Comparison of ENCODE assay signal across 9 cellular contexts in genomic region chr15:98292442-98293240, GRCh38.
DNase-seq lines count a peak whose midpoint lies in the region; ATAC-seq and TF ChIP-seq lines count a peak whose summit lies in the region.
"Had no signal": no experiment of that assay in that cellular context is flagged by ENCODE, and none has a peak within 500 bp of the region (broad histone marks: within the 10 kb centered on the region; RNA-seq: fewer than 3 reads in every experiment).

No MANE protein-coding gene starts in this region.

- 2% methylated on average over 35 to 36 of the region's 46 CpGs for WGBS in testis, 2 donors

- H3K27ac ChIP-seq in OCI-LY7 (ENCODE audit: low read depth, low read length, poor library complexity, severe bottlenecking) (no peak overlapping the region), brain microvascular endothelial cell (no peak overlapping the region), testis (no peak overlapping the region)

- no peak overlapping the region for H3K4me2 ChIP-seq in OCI-LY7 (ENCODE audit: low read length)

- in situ Hi-C loops in brain microvascular endothelial cell (cut with HindIII; ENCODE audit: low pct_ligation_motif_present, low sequenced_read_pairs), result no loop called here

- BruUV-seq in OCI-LY7 (replicated peaks; lab: Mats Ljungman, UMichigan), result no TSS peak

- H3K36me3 ChIP-seq in OCI-LY7 (ENCODE audit: insufficient read depth, low read length) (no peaks in the 10 kb centered on the region), brain microvascular endothelial cell (replicated peaks) (no peaks in the 10 kb centered on the region), testis (ENCODE audit: low read depth, missing control alignments) (no peaks in the 10 kb centered on the region)

- TF ChIP-seq CTCF in GM12872 (IDR thresholded peaks at IDR 0.05; ENCODE audit: insufficient read depth, low read depth, low read length) (peak; percentile 86), OCI-LY7 (conservative IDR thresholded peaks at IDR 0.05; ENCODE audit: low read length) (peak; percentile 80), brain microvascular endothelial cell (IDR thresholded peaks at IDR 0.05; ENCODE audit: low read depth, low read length, missing control alignments) (peak; percentile 71), testis (IDR thresholded peaks at IDR 0.05) (peak in 2 of 3 experiments; percentile 37 to 58)

- ATAC-seq in HG03097 (IDR thresholded peaks at IDR 0.05; ENCODE audit: low FRiP score, unreplicated experiment) (peak; percentile 73), left lobe of liver (peak; percentile 80), HG02973 (IDR thresholded peaks at IDR 0.05; ENCODE audit: unreplicated experiment) (no peak)
- ATAC-seq: naive thymus-derived CD4-positive, alpha-beta T cell had no signal

- no peaks in the 10 kb centered on the region for H3K9me3 ChIP-seq in OCI-LY7 (ENCODE audit: low read length)
- H3K9me3 ChIP-seq in testis, result no peaks in the 10 kb centered on the region

- no peak for TF ChIP-seq POLR2A in testis (IDR thresholded peaks at IDR 0.05)

- H4K20me1 ChIP-seq in OCI-LY7 (ENCODE audit: insufficient read depth, low read length), result no peaks in the 10 kb centered on the region

- DNase-seq in 8988T (peak; percentile 70), OCI-LY7 (ENCODE audit: low spot score) (peak; percentile 42), brain microvascular endothelial cell (peak; percentile 5), left lobe of liver (ENCODE audit: low spot score) (no peak), testis (peak; percentile 73)

- intact Hi-C loops in OCI-LY7 (cut with micrococcal nuclease; ENCODE audit: unreplicated experiment) (no loop called here), testis (cut with DNase I; ENCODE audit: low total_unique reads) (no loop called here)

- H3K79me2 ChIP-seq in OCI-LY7 (ENCODE audit: insufficient read depth, low read depth, low read length), result no peaks in the 10 kb centered on the region

- no peaks in the 10 kb centered on the region for H3K9me2 ChIP-seq in OCI-LY7 (ENCODE audit: insufficient read depth, low read length)

- H3K4me3 ChIP-seq in OCI-LY7 (ENCODE audit: low read depth, low read length, poor library complexity, severe bottlenecking) (no peak overlapping the region), brain microvascular endothelial cell (ENCODE audit: low read depth, low read length) (no peak overlapping the region), testis (peak overlapping the region; percentile 3 to 6)

- no peaks in the 10 kb centered on the region for H3K4me1 ChIP-seq in OCI-LY7 (ENCODE audit: insufficient read depth, low read length, poor library complexity, severe bottlenecking)
- H3K4me1 ChIP-seq in testis, result peaks cover 7% of the 10 kb centered on the region

- CTCF ChIA-PET in OCI-LY7 (lab: Charles Lee; ENCODE audit: unreplicated experiment), result no interaction called here

- no peaks in the 10 kb centered on the region for H3K27me3 ChIP-seq in brain microvascular endothelial cell (replicated peaks)
- H3K27me3 ChIP-seq in testis, result no peaks in the 10 kb centered on the region

- no peak overlapping the region for H2AFZ ChIP-seq in OCI-LY7 (ENCODE audit: low read length)

- POLR2A ChIA-PET in OCI-LY7 (lab: Charles Lee), result no interaction called here

Comparison
In these comparisons a context has a peak if more than half of its experiments do, and no peak if none do; other contexts are left out.
1. H3K4me3 ChIP-seq: peak in testis (2 of 2); none in OCI-LY7 (single experiment) and brain microvascular endothelial cell (single experiment).
2. Peak in every context shown above with its lines, with median percentiles within 50 percentile points of each other: CTCF ChIP-seq.